In genomic region chr2:64143154-64144056, GRCh38 we compare ENCODE assay signal across 8 cellular contexts. TPM values are rescaled to one million over a fixed set of nuclear protein-coding genes. Genes with fewer than 3 reads are reported as not detected.
DNase-seq lines count a peak whose midpoint lies in the region; ATAC-seq and TF ChIP-seq lines count a peak whose summit lies in the region.

No MANE protein-coding gene starts in this region.

- TF ChIP-seq CTCF in tibial nerve (IDR thresholded peaks at IDR 0.05) = no peak

- no peaks in the 10 kb centered on the region for H3K27me3 Mint-ChIP-seq in activated CD8-positive, alpha-beta memory T cell treated with anti-CD3 and anti-CD28 coated beads, Interleukin-2, amount 10 ng/mL, durations not matched to agents 7 days and 5 days
- no peaks in the 10 kb centered on the region for H3K27me3 Mint-ChIP-seq in activated CD8-positive, alpha-beta T cell treated with anti-CD3 and anti-CD28 coated beads, Interleukin-2, amount 10 ng/mL, durations not matched to agents 7 days and 5 days (ENCODE audit: low read depth)

- H3K4me1 ChIP-seq in muscle layer of colon (ENCODE audit: insufficient read depth, low read length) (peaks cover 24% of the 10 kb centered on the region), tibial nerve (peaks cover 0 to 34% (median 27%) of the 10 kb centered on the region in 4 donors)

- H3K9ac ChIP-seq in muscle layer of colon (ENCODE audit: low read length) = peak overlapping the region; percentile 99

- TF ChIP-seq POLR2A in tibial nerve (IDR thresholded peaks at IDR 0.05) = no peak

- peak overlapping the region; percentile 62 to 96 for H3K4me3 ChIP-seq in muscle layer of colon (ENCODE audit: low read depth in 1 of 2, low read length in 2 of 2)
- peak overlapping the region; percentile 96 to 100 (median 96) for H3K4me3 ChIP-seq in tibial nerve

- H3K4me1 Mint-ChIP-seq in activated CD8-positive, alpha-beta memory T cell treated with anti-CD3 and anti-CD28 coated beads, Interleukin-2, amount 10 ng/mL, durations not matched to agents 7 days and 5 days = peaks cover 36% of the 10 kb centered on the region
- peaks cover 33% of the 10 kb centered on the region for H3K4me1 Mint-ChIP-seq in activated CD8-positive, alpha-beta T cell treated with anti-CD3 and anti-CD28 coated beads, Interleukin-2, amount 10 ng/mL, durations not matched to agents 7 days and 5 days (ENCODE audit: low read depth)

- H3K27me3 ChIP-seq in muscle layer of colon (ENCODE audit: control insufficient read depth in 1 of 2, insufficient read depth in 2 of 2, low read length in 2 of 2) (no peaks in the 10 kb centered on the region), tibial nerve (no peaks in the 10 kb centered on the region)

- peak overlapping the region; percentile 87 for H3K4me3 Mint-ChIP-seq in activated CD8-positive, alpha-beta memory T cell treated with anti-CD3 and anti-CD28 coated beads, Interleukin-2, amount 10 ng/mL, durations not matched to agents 7 days and 5 days
- peak overlapping the region; percentile 97 for H3K4me3 Mint-ChIP-seq in activated CD8-positive, alpha-beta T cell treated with anti-CD3 and anti-CD28 coated beads, Interleukin-2, amount 10 ng/mL, durations not matched to agents 7 days and 5 days

- H3K27ac Mint-ChIP-seq in activated CD8-positive, alpha-beta memory T cell treated with anti-CD3 and anti-CD28 coated beads, Interleukin-2, amount 10 ng/mL, durations not matched to agents 7 days and 5 days = peak overlapping the region; percentile 97
- peak overlapping the region; percentile 97 for H3K27ac Mint-ChIP-seq in activated CD8-positive, alpha-beta T cell treated with anti-CD3 and anti-CD28 coated beads, Interleukin-2, amount 10 ng/mL, durations not matched to agents 7 days and 5 days

- CTCF ChIA-PET in activated CD8-positive, alpha-beta memory T cell treated with anti-CD3 and anti-CD28 coated beads, Interleukin-2, amount 10 ng/mL, durations not matched to agents 7 days and 5 days (lab: Charles Lee) = interaction anchor here (0.6 to 1.2 kb wide), 5 partner anchors 10 to 93 kb away, joined by 3 to 4 read pairs (median 3); no protein-coding TSS in a partner anchor
- CTCF ChIA-PET in activated CD8-positive, alpha-beta T cell treated with anti-CD3 and anti-CD28 coated beads, Interleukin-2, amount 10 ng/mL, durations not matched to agents 7 days and 5 days (lab: Charles Lee) = interaction anchor here (0.6 to 3.4 kb wide), 5 partner anchors 9 to 184 kb away, joined by 3 to 25 read pairs (median 4); no protein-coding TSS in a partner anchor

- peak overlapping the region; percentile 96 for H3K27ac ChIP-seq in muscle layer of colon (ENCODE audit: low read depth, low read length)
- H3K27ac ChIP-seq in tibial nerve = peak overlapping the region; percentile 94 to 100 (median 100)

- no peaks in the 10 kb centered on the region for H3K9me3 ChIP-seq in muscle layer of colon (ENCODE audit: low read length)
- no peaks in the 10 kb centered on the region for H3K9me3 ChIP-seq in tibial nerve

- WGBS in tibial nerve, 2 donors = 0 to 1% methylated on average over 34 to 45 of the region's 69 CpGs

- no peaks in the 10 kb centered on the region for H3K9me3 Mint-ChIP-seq in activated CD8-positive, alpha-beta memory T cell treated with anti-CD3 and anti-CD28 coated beads, Interleukin-2, amount 10 ng/mL, durations not matched to agents 7 days and 5 days (ENCODE audit: low read depth)
- H3K9me3 Mint-ChIP-seq in activated CD8-positive, alpha-beta T cell treated with anti-CD3 and anti-CD28 coated beads, Interleukin-2, amount 10 ng/mL, durations not matched to agents 7 days and 5 days (ENCODE audit: insufficient read depth) = no peaks in the 10 kb centered on the region

- ATAC-seq in activated CD8-positive, alpha-beta memory T cell treated with anti-CD3 and anti-CD28 coated beads, Interleukin-2, amount 10 ng/mL, durations not matched to agents 7 days and 5 days = peak; percentile 28
- peak; percentile 19 for ATAC-seq in HG02852 (IDR thresholded peaks at IDR 0.05; ENCODE audit: unreplicated experiment)
- ATAC-seq in activated CD8-positive, alpha-beta T cell treated with anti-CD3 and anti-CD28 coated beads, Interleukin-2, amount 10 ng/mL, durations not matched to agents 7 days and 5 days = peak; percentile 29
- ATAC-seq in esophagus mucosa = peak; percentile 6

- POLR2A ChIA-PET in activated CD8-positive, alpha-beta T cell treated with anti-CD3 and anti-CD28 coated beads, Interleukin-2, amount 10 ng/mL, durations not matched to agents 7 days and 5 days (lab: Charles Lee) = interaction anchor here (0.5 to 4.4 kb wide), 9 partner anchors 8 to 302 kb away, joined by 3 to 24 read pairs (median 3); partner anchors contain the start of gene UGP2

- peak; percentile 53 for DNase-seq in activated CD8-positive, alpha-beta memory T cell treated with anti-CD3 and anti-CD28 coated beads, Interleukin-2, amount 10 ng/mL, durations not matched to agents 7 days and 5 days
- no peak for DNase-seq in activated CD8-positive, alpha-beta memory T cell treated with anti-CD3 and anti-CD28 coated beads for 24 hours
- DNase-seq in NCI-H2107 (lab: John Stamatoyannopoulos, UW) (peak; percentile 11), tibial nerve (ENCODE audit: low spot score in 2 of 2) (no peak)
- peak; percentile 43 for DNase-seq in activated CD8-positive, alpha-beta T cell treated with anti-CD3 and anti-CD28 coated beads, Interleukin-2, amount 10 ng/mL, durations not matched to agents 7 days and 5 days

- H3K36me3 Mint-ChIP-seq in activated CD8-positive, alpha-beta memory T cell treated with anti-CD3 and anti-CD28 coated beads, Interleukin-2, amount 10 ng/mL, durations not matched to agents 7 days and 5 days = peaks cover 25% of the 10 kb centered on the region
- H3K36me3 Mint-ChIP-seq in activated CD8-positive, alpha-beta T cell treated with anti-CD3 and anti-CD28 coated beads, Interleukin-2, amount 10 ng/mL, durations not matched to agents 7 days and 5 days (ENCODE audit: low read depth) = peaks cover 16% of the 10 kb centered on the region

- H3K36me3 ChIP-seq in muscle layer of colon (ENCODE audit: insufficient read depth, low read length) (no peaks in the 10 kb centered on the region), tibial nerve (no peaks in the 10 kb centered on the region)

- peak in 1 of 2 donors; percentile 39 for TF ChIP-seq EP300 in tibial nerve (IDR thresholded peaks at IDR 0.05)

RNA-seq across cellular contexts. Expression of gene PELI1, which starts 0.8 kb away (rescaled TPM):
- 10 to 100 TPM; 39.0 to 40.1 TPM for total RNA-seq in activated CD8-positive, alpha-beta memory T cell treated with anti-CD3 and anti-CD28 coated beads, Interleukin-2, amount 10 ng/mL, durations not matched to agents 7 days and 5 days
- 10 to 100 TPM; 21.1 to 21.9 TPM for total RNA-seq in activated CD8-positive, alpha-beta T cell treated with anti-CD3 and anti-CD28 coated beads, Interleukin-2, amount 10 ng/mL, durations not matched to agents 7 days and 5 days
- total RNA-seq in esophagus mucosa (55.0 TPM), tibial nerve (10 to 100 TPM; 18.4 to 31.0 (median 24.6) TPM)

Comparison
In these comparisons a context has a peak if more than half of its experiments do, and no peak if none do; other contexts are left out.
1. DNase-seq: peak in activated CD8-positive, alpha-beta memory T cell treated with anti-CD3 and anti-CD28 coated beads, Interleukin-2, amount 10 ng/mL, durations not matched to agents 7 days and 5 days (single experiment), NCI-H2107 (single experiment) and activated CD8-positive, alpha-beta T cell treated with anti-CD3 and anti-CD28 coated beads, Interleukin-2, amount 10 ng/mL, durations not matched to agents 7 days and 5 days (single experiment); none in activated CD8-positive, alpha-beta memory T cell treated with anti-CD3 and anti-CD28 coated beads for 24 hours (single experiment) and tibial nerve (0 of 2).
2. Peak in every context shown above with its lines, with median percentiles within 50 percentile points of each other: ATAC-seq.